8 cellular contexts compared by ENCODE assay signal in the genomic region with DNA sequence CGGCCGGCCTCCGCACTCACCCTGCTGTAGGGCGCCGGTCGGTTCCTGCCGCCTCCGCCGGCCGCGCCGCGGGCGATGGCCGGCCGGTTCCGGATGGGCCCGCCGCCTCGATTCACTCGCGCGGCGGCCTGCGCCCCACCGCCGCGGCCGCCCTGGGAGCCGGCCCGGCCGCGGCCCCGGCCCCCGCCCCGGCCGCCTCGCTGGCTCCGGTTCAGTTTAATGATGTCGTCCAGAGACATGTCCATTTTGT. TPM values are rescaled to one million over a fixed set of nuclear protein-coding genes. Genes with fewer than 3 reads are reported as not detected.
DNase-seq lines count a peak whose midpoint lies in the region; ATAC-seq, FAIRE-seq and TF ChIP-seq lines count a peak whose summit lies in the region.

No MANE protein-coding gene starts in this region.

- H3K4me2 ChIP-seq in keratinocyte (ENCODE audit: control insufficient read depth, extremely low read depth, insufficient read depth, low read depth, low read length) = no peak overlapping the region

- no peak overlapping the region for H2AFZ ChIP-seq in keratinocyte (ENCODE audit: control insufficient read depth, low read length)

- H3K9ac ChIP-seq in keratinocyte (ENCODE audit: control insufficient read depth, extremely low read depth, insufficient read depth, low read length) = peak overlapping the region; percentile 92

- POLR2A ChIA-PET in WTC11 (lab: Charles Lee) = interaction anchor here (0.9 to 1.3 kb wide), 2 partner anchors 11 to 21 kb away, joined by 6 read pairs; a partner anchor contains a TSS

- H3K4me3 Mint-ChIP-seq in activated T-cell treated with anti-CD3 and anti-CD28 coated beads, Interleukin-2, amount 50 U/mL, for 72 hours = peak overlapping the region; percentile 87 to 88
- H3K4me3 Mint-ChIP-seq in WTC11 = peak overlapping the region; percentile 88

- H3K27ac ChIP-seq in keratinocyte (ENCODE audit: control insufficient read depth, insufficient read depth, low read length) (peak overlapping the region; percentile 82), transverse colon (peak overlapping the region; percentile 87 to 98 (median 93))

- peak in 1 of 2 donors; percentile 23 for DNase-seq in activated T-cell treated with anti-CD3 and anti-CD28 coated beads, Interleukin-2, amount 50 U/mL, for 72 hours
- no peak for DNase-seq in activated T-cell treated with anti-CD3 and anti-CD28 coated beads, Interleukin-2, amount 50 U/mL, for 48 hours
- no peak for DNase-seq in WTC11 (ENCODE audit: low spot score)
- DNase-seq in keratinocyte (ENCODE audit: low read depth, low spot score) = no peak
- no peak for DNase-seq in transverse colon
- no peak for DNase-seq in NCI-H2196 (lab: John Stamatoyannopoulos, UW; ENCODE audit: unreplicated experiment)
- DNase-seq in HK-2 (ENCODE audit: unreplicated experiment) = no peak

- H3K9me1 ChIP-seq in keratinocyte (ENCODE audit: control insufficient read depth, extremely low read depth, insufficient read depth, low read length) = no peaks in the 10 kb centered on the region

- H3K79me2 ChIP-seq in keratinocyte (ENCODE audit: control insufficient read depth, insufficient read depth, low read length) = peaks cover 57% of the 10 kb centered on the region

- H4K20me1 ChIP-seq in keratinocyte (ENCODE audit: control insufficient read depth, extremely low read depth, insufficient read depth, low read length) = no peaks in the 10 kb centered on the region

- TF ChIP-seq CTCF in WTC11 (IDR thresholded peaks at IDR 0.05) = no peak
- TF ChIP-seq CTCF in keratinocyte (optimal IDR thresholded peaks at IDR 0.05 in 1 of 3, IDR thresholded peaks at IDR 0.05 in 1 of 3, conservative IDR thresholded peaks at IDR 0.05 in 1 of 3; ENCODE audit: extremely low read depth in 1 of 3, insufficient read depth in 2 of 3, low read length in 3 of 3) = no peak
- TF ChIP-seq CTCF in transverse colon (IDR thresholded peaks at IDR 0.05) = no peak

- H3K4me1 ChIP-seq in keratinocyte (ENCODE audit: control insufficient read depth, extremely low read depth, insufficient read depth, low read length) (peaks cover 13% of the 10 kb centered on the region), transverse colon (peaks cover 16 to 25% (median 20%) of the 10 kb centered on the region in 4 donors)

- no peaks in the 10 kb centered on the region for H3K27me3 ChIP-seq in keratinocyte (ENCODE audit: control insufficient read depth, extremely low read depth, insufficient read depth, low read length)
- no peaks in the 10 kb centered on the region for H3K27me3 ChIP-seq in transverse colon

- peak; percentile 18 for ATAC-seq in activated T-cell treated with anti-CD3 and anti-CD28 coated beads, Interleukin-2, amount 50 U/mL, for 72 hours (replicated peaks in 1 of 2)
- ATAC-seq in WTC11 = no peak
- ATAC-seq in GM18870 (IDR thresholded peaks at IDR 0.05; ENCODE audit: unreplicated experiment) = no peak

- H3K27ac Mint-ChIP-seq in activated T-cell treated with anti-CD3 and anti-CD28 coated beads, Interleukin-2, amount 50 U/mL, for 72 hours = peak overlapping the region; percentile 93
- H3K27ac Mint-ChIP-seq in WTC11 = peak overlapping the region; percentile 99

- H3K36me3 ChIP-seq in keratinocyte (ENCODE audit: control insufficient read depth in 2 of 2, extremely low read depth in 1 of 2, insufficient read depth in 2 of 2, low read length in 2 of 2) = peaks cover 31 to 32% of the 10 kb centered on the region in 2 experiments
- peaks cover 0 to 38% (median 17%) of the 10 kb centered on the region in 4 donors for H3K36me3 ChIP-seq in transverse colon

- H3K4me3 ChIP-seq in keratinocyte (ENCODE audit: control insufficient read depth in 2 of 3, extremely low read depth in 1 of 3, insufficient read depth in 2 of 3, low read depth in 1 of 3, low read length in 3 of 3) = peak overlapping the region; percentile 81 to 91 (median 88)
- H3K4me3 ChIP-seq in transverse colon = peak overlapping the region; percentile 64 to 92 (median 76)

- H3K9me3 Mint-ChIP-seq in activated T-cell treated with anti-CD3 and anti-CD28 coated beads, Interleukin-2, amount 50 U/mL, for 72 hours = no peaks in the 10 kb centered on the region
- H3K9me3 Mint-ChIP-seq in WTC11 = no peaks in the 10 kb centered on the region

- H3K4me1 Mint-ChIP-seq in activated T-cell treated with anti-CD3 and anti-CD28 coated beads, Interleukin-2, amount 50 U/mL, for 72 hours (ENCODE audit: low read depth) = peaks cover 25% of the 10 kb centered on the region
- peaks cover 11% of the 10 kb centered on the region for H3K4me1 Mint-ChIP-seq in WTC11

- CTCF ChIA-PET in WTC11 (lab: Charles Lee) = interaction anchor here (1.8 kb wide), 1 partner anchor 21 kb away, joined by 16 read pairs; no protein-coding TSS in a partner anchor

- no peaks in the 10 kb centered on the region for H3K27me3 Mint-ChIP-seq in activated T-cell treated with anti-CD3 and anti-CD28 coated beads, Interleukin-2, amount 50 U/mL, for 72 hours (ENCODE audit: low read depth)
- H3K27me3 Mint-ChIP-seq in WTC11 (ENCODE audit: low read depth) = no peaks in the 10 kb centered on the region

- H3K36me3 Mint-ChIP-seq in activated T-cell treated with anti-CD3 and anti-CD28 coated beads, Interleukin-2, amount 50 U/mL, for 72 hours (ENCODE audit: insufficient read depth in 2 of 2) = peaks cover 14 to 35% of the 10 kb centered on the region in 2 donors
- H3K36me3 Mint-ChIP-seq in WTC11 = peaks cover 40% of the 10 kb centered on the region

- intact Hi-C loops in transverse colon (cut with DNase I; ENCODE audit: low total_unique reads) = no loop called here

- no peak for TF ChIP-seq POLR2A in transverse colon (IDR thresholded peaks at IDR 0.05)

- no peak for TF ChIP-seq EP300 in transverse colon (IDR thresholded peaks at IDR 0.05; ENCODE audit: low read depth)

- H3K9me3 ChIP-seq in keratinocyte (ENCODE audit: control insufficient read depth, low read depth, low read length) (no peaks in the 10 kb centered on the region), transverse colon (no peaks in the 10 kb centered on the region)

- in situ Hi-C loops in transverse colon (cut with MboI; ENCODE audit: low pct_ligation_motif_present in 1 of 4, low pct_unique_long_range_greater_than_20kb in 1 of 4, low sequenced_read_pairs in 3 of 4) = no loop called here

- FAIRE-seq in keratinocyte (lab: Jason Lieb, UNC) = no peak

- dilution Hi-C loops in keratinocyte (cut with MboI; ENCODE audit: extremely low pct_ligation_motif_present, low sequenced_read_pairs) = no loop called here

- WGBS in transverse colon (ENCODE audit: low coverage in 1 of 2), 2 donors = no CpG with 5 or more reads among the region's 40 CpGs

RNA-seq across cellular contexts. Expression of a gene that starts 0.2 kb away (rescaled TPM):
- 100 to 1,000 TPM in 1 of 2 donors, 10 to 100 TPM in 1; 95.9 to 122 TPM for total RNA-seq in activated T-cell treated with anti-CD3 and anti-CD28 coated beads, Interleukin-2, amount 50 U/mL, for 72 hours
- 172 to 212 TPM (median 174 TPM) in 3 replicates for total RNA-seq in WTC11 (2021)
- polyA plus RNA-seq in keratinocyte = 49.6 to 84.5 TPM (median 68.3 TPM) in 3 replicates
- 145 TPM for polyA plus RNA-seq in keratinocyte (2011; ENCODE audit: low read depth)
- polyA plus RNA-seq in keratinocyte (2011; cell fraction: cytosol; rRNA removed) = 34.4 and 52.0 TPM in 2 replicates
- polyA plus RNA-seq in keratinocyte (2011; cell fraction: nucleus; rRNA removed) = 35.9 and 36.9 TPM in 2 replicates
- polyA plus RNA-seq in keratinocyte (2012; ENCODE audit: low replicate concordance) = 42.7 and 84.5 TPM in 2 replicates
- 52.5 to 62.2 TPM (median 53.3 TPM) in 3 replicates for polyA minus RNA-seq in keratinocyte
- 71.4 TPM for polyA minus RNA-seq in keratinocyte (2011; cell fraction: cytosol; rRNA and poly(A)+ RNA removed)
- polyA minus RNA-seq in keratinocyte (2011; cell fraction: nucleus; rRNA and poly(A)+ RNA removed) = 12.3 and 16.3 TPM in 2 replicates
- total RNA-seq in transverse colon = 10 to 100 TPM; 23.1 to 47.7 (median 36.7) TPM

RNA-seq across cellular contexts. Expression of a gene that starts 0.3 kb away (rescaled TPM):
- total RNA-seq in activated T-cell treated with anti-CD3 and anti-CD28 coated beads, Interleukin-2, amount 50 U/mL, for 72 hours = 100 to 1,000 TPM in 1 of 2 donors, 10 to 100 TPM in 1; 78.5 to 106 TPM
- total RNA-seq in WTC11 (2021) (217 to 249 TPM (median 245 TPM) in 3 replicates), transverse colon (100 to 1,000 TPM in 1 of 4 donors, 10 to 100 TPM in 3; 56.7 to 126 (median 86.6) TPM)
- 195 to 269 TPM (median 230 TPM) in 3 replicates for polyA plus RNA-seq in keratinocyte
- 222 TPM for polyA plus RNA-seq in keratinocyte (2011; ENCODE audit: low read depth)
- 116 and 309 TPM in 2 replicates for polyA plus RNA-seq in keratinocyte (2011; cell fraction: cytosol; rRNA removed)
- polyA plus RNA-seq in keratinocyte (2011; cell fraction: nucleus; rRNA removed) = 82.3 and 85.9 TPM in 2 replicates
- polyA plus RNA-seq in keratinocyte (2012; ENCODE audit: low replicate concordance) = 183 and 209 TPM in 2 replicates
- 42.9 to 62.8 TPM (median 44.0 TPM) in 3 replicates for polyA minus RNA-seq in keratinocyte
- 130 TPM for polyA minus RNA-seq in keratinocyte (2011; cell fraction: cytosol; rRNA and poly(A)+ RNA removed)
- polyA minus RNA-seq in keratinocyte (2011; cell fraction: nucleus; rRNA and poly(A)+ RNA removed) = 15.6 and 17.4 TPM in 2 replicates

RNA-seq across cellular contexts. Expression of a gene that starts 10.8 kb away (rescaled TPM):
- under 1 TPM in 1 of 2 donors, not detected in 1; 0.19 TPM for total RNA-seq in activated T-cell treated with anti-CD3 and anti-CD28 coated beads, Interleukin-2, amount 50 U/mL, for 72 hours
- 1.9 to 2.1 TPM (median 1.9 TPM) in 3 replicates for total RNA-seq in WTC11 (2021)
- polyA plus RNA-seq in keratinocyte = 0.07 TPM in 1 of 3 replicates, not detected in the others
- not detected for polyA plus RNA-seq in keratinocyte (2011; ENCODE audit: low read depth)
- 0.06 TPM in 1 of 2 replicates, not detected in the other for polyA plus RNA-seq in keratinocyte (2011; cell fraction: cytosol; rRNA removed)
- polyA plus RNA-seq in keratinocyte (2011; cell fraction: nucleus; rRNA removed) = not detected in 2 replicates
- polyA plus RNA-seq in keratinocyte (2012; ENCODE audit: low replicate concordance) = not detected in 2 replicates
- not detected in 3 replicates for polyA minus RNA-seq in keratinocyte
- not detected for polyA minus RNA-seq in keratinocyte (2011; cell fraction: cytosol; rRNA and poly(A)+ RNA removed)
- polyA minus RNA-seq in keratinocyte (2011; cell fraction: nucleus; rRNA and poly(A)+ RNA removed) = not detected in 2 replicates
- total RNA-seq in transverse colon = under 1 TPM in 1 of 4 donors, not detected in 3; 0.41 TPM

RNA-seq across cellular contexts. Expression of a gene that starts 20.0 kb away (rescaled TPM):
- 10 to 100 TPM; 13.9 to 14.2 TPM for total RNA-seq in activated T-cell treated with anti-CD3 and anti-CD28 coated beads, Interleukin-2, amount 50 U/mL, for 72 hours
- 24.7 to 31.4 TPM (median 26.3 TPM) in 3 replicates for total RNA-seq in WTC11 (2021)
- 38.1 to 47.6 TPM (median 45.8 TPM) in 3 replicates for polyA plus RNA-seq in keratinocyte
- 20.0 TPM for polyA plus RNA-seq in keratinocyte (2011; ENCODE audit: low read depth)
- 27.1 and 44.7 TPM in 2 replicates for polyA plus RNA-seq in keratinocyte (2011; cell fraction: cytosol; rRNA removed)
- polyA plus RNA-seq in keratinocyte (2011; cell fraction: nucleus; rRNA removed) = 47.6 and 52.5 TPM in 2 replicates
- polyA plus RNA-seq in keratinocyte (2012; ENCODE audit: low replicate concordance) = 19.5 and 47.4 TPM in 2 replicates
- polyA minus RNA-seq in keratinocyte = 42.2 to 60.4 TPM (median 44.2 TPM) in 3 replicates
- 34.7 TPM for polyA minus RNA-seq in keratinocyte (2011; cell fraction: cytosol; rRNA and poly(A)+ RNA removed)
- 29.9 and 33.6 TPM in 2 replicates for polyA minus RNA-seq in keratinocyte (2011; cell fraction: nucleus; rRNA and poly(A)+ RNA removed)
- total RNA-seq in transverse colon = 100 to 1,000 TPM in 1 of 4 donors, 10 to 100 TPM in 3; 37.2 to 424 (median 77.1) TPM

RNA-seq across cellular contexts. Expression of a gene that starts 20.1 kb away (rescaled TPM):
- total RNA-seq in activated T-cell treated with anti-CD3 and anti-CD28 coated beads, Interleukin-2, amount 50 U/mL, for 72 hours = 100 to 1,000 TPM; 369 to 410 TPM
- total RNA-seq in WTC11 (2021) = 200 to 247 TPM (median 203 TPM) in 3 replicates
- polyA plus RNA-seq in keratinocyte = 51.7 to 280 TPM (median 65.7 TPM) in 3 replicates
- 177 TPM for polyA plus RNA-seq in keratinocyte (2011; ENCODE audit: low read depth)
- polyA plus RNA-seq in keratinocyte (2011; cell fraction: cytosol; rRNA removed) = 79.2 and 173 TPM in 2 replicates
- 192 and 235 TPM in 2 replicates for polyA plus RNA-seq in keratinocyte (2011; cell fraction: nucleus; rRNA removed)
- polyA plus RNA-seq in keratinocyte (2012; ENCODE audit: low replicate concordance) = 180 and 708 TPM in 2 replicates
- 26.6 to 165 TPM (median 38.6 TPM) in 3 replicates for polyA minus RNA-seq in keratinocyte
- 263 TPM for polyA minus RNA-seq in keratinocyte (2011; cell fraction: cytosol; rRNA and poly(A)+ RNA removed)
- polyA minus RNA-seq in keratinocyte (2011; cell fraction: nucleus; rRNA and poly(A)+ RNA removed) = 52.4 and 54.8 TPM in 2 replicates
- 100 to 1,000 TPM; 189 to 480 (median 323) TPM for total RNA-seq in transverse colon

Comparison
In these comparisons a context has a peak if more than half of its experiments do, and no peak if none do; other contexts are left out.
1. ATAC-seq: peak in activated T-cell treated with anti-CD3 and anti-CD28 coated beads, Interleukin-2, amount 50 U/mL, for 72 hours (2 of 2); none in WTC11 (single experiment) and GM18870 (single experiment).